Comparison of ENCODE assay signal across 10 cellular contexts in the genomic region with DNA sequence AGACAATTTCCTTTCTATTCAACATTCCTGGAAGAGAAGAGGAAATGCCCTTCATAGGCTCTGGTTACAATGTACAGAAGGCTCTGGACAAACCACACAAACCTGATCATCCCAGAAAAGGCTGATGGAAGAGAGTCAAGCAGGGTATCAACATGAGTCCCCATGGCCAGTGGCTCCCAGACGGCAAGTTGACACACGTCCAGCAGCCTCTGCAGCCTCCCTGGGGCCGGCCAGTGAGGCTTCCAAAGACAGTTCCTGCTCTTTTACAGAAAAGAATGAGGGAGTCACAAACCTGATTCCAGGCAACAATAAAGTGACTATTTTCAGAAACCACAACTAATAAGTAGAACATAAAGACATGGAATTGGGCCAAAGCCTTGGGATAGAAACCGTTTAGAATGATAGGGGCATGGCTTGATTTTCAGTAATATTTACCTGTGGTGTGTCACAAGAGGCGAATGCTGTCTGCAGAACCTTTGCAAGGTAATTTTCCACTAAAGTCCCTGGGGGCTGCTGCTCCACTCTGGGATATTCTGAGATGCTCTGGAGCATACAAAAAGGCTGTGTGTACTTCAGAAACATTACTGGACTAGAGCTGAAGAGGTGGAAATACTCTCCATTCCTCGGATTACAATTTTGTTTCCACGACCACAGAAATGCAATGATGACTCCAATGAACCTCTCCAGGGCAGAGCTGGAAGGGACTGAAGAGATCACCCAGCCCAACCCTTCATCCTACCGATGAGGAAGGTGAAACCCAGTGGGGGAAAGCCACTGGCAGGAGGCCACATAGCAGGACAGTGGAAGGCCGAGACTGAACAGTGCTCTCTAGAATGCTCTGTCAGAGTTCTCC. TPM values are rescaled to one million over a fixed set of nuclear protein-coding genes. Genes with fewer than 3 reads are reported as not detected.
A peak's percentile ranks its signal among the peaks of the same experiment; 100 is the strongest.
DNase-seq lines count a peak whose midpoint lies in the region; ATAC-seq lines count a peak whose summit lies in the region.
"Had no signal": no experiment of that assay in that cellular context is flagged by ENCODE, and none has a peak within 500 bp of the region (broad histone marks: within the 10 kb centered on the region; RNA-seq: fewer than 3 reads in every experiment).

No MANE protein-coding gene starts in this region.

- CTCF ChIA-PET in activated naive CD4-positive, alpha-beta T cell treated with anti-CD3 and anti-CD28 coated beads for 36 hours (lab: Charles Lee): interaction anchor here (1.0 kb wide), 1 partner anchor 101 kb away, joined by 3 read pairs; no protein-coding TSS in a partner anchor

- no peak overlapping the region for H3K4me3 Mint-ChIP-seq in activated naive CD4-positive, alpha-beta T cell treated with anti-CD3 and anti-CD28 coated beads for 36 hours
- H3K4me3 Mint-ChIP-seq: activated naive CD8-positive, alpha-beta T cell treated with anti-CD3 and anti-CD28 coated beads for 36 hours had no signal

- intact Hi-C loops in activated naive CD4-positive, alpha-beta T cell treated with anti-CD3 and anti-CD28 coated beads for 36 hours (cut with micrococcal nuclease): no loop called here

- H3K27ac Mint-ChIP-seq in activated naive CD4-positive, alpha-beta T cell treated with anti-CD3 and anti-CD28 coated beads for 36 hours: no peak overlapping the region

- DNase-seq in DMS153 (lab: John Stamatoyannopoulos, UW) (peak; percentile 71), NCI-H187 (lab: John Stamatoyannopoulos, UW) (peak; percentile 39 to 46), astrocyte of the hippocampus (ENCODE audit: low read depth, low spot score) (peak; percentile 89), kidney tubule cell (ENCODE audit: low spot score) (peak; percentile 44)
- DNase-seq in activated naive CD4-positive, alpha-beta T cell treated with anti-CD3 and anti-CD28 coated beads for 36 hours: no peak
- DNase-seq: activated naive CD8-positive, alpha-beta T cell treated with anti-CD3 and anti-CD28 coated beads for 36 hours; effector memory CD4-positive, alpha-beta T cell had no signal

- ATAC-seq in GM19328 (IDR thresholded peaks at IDR 0.05; ENCODE audit: unreplicated experiment): no peak
- no peak for ATAC-seq in activated CD4-positive, CD25-positive, alpha-beta regulatory T cell treated with anti-CD3 and anti-CD28 coated beads, Interleukin-2, amount 50 U/mL, for 24 hours
- ATAC-seq in HG02642 (IDR thresholded peaks at IDR 0.05; ENCODE audit: poor library complexity, unreplicated experiment): no peak

- no peaks in the 10 kb centered on the region for H3K27me3 Mint-ChIP-seq in activated naive CD4-positive, alpha-beta T cell treated with anti-CD3 and anti-CD28 coated beads for 36 hours (ENCODE audit: low read depth)
- H3K27me3 Mint-ChIP-seq: activated naive CD8-positive, alpha-beta T cell treated with anti-CD3 and anti-CD28 coated beads for 36 hours had no signal

- H3K36me3 Mint-ChIP-seq in activated naive CD4-positive, alpha-beta T cell treated with anti-CD3 and anti-CD28 coated beads for 36 hours (ENCODE audit: low read depth): peaks cover 20% of the 10 kb centered on the region

- peaks cover 17% of the 10 kb centered on the region for H3K4me1 Mint-ChIP-seq in activated naive CD4-positive, alpha-beta T cell treated with anti-CD3 and anti-CD28 coated beads for 36 hours (ENCODE audit: low read depth)

- H3K9me3 Mint-ChIP-seq in activated naive CD4-positive, alpha-beta T cell treated with anti-CD3 and anti-CD28 coated beads for 36 hours: no peaks in the 10 kb centered on the region
- H3K9me3 Mint-ChIP-seq: activated naive CD8-positive, alpha-beta T cell treated with anti-CD3 and anti-CD28 coated beads for 36 hours had no signal

RNA-seq across cellular contexts. Expression of a gene that starts 10.4 kb away (rescaled TPM):
- 10 to 100 TPM; 27.7 to 31.3 TPM for total RNA-seq in activated naive CD4-positive, alpha-beta T cell treated with anti-CD3 and anti-CD28 coated beads for 36 hours
